In the genomic region with DNA sequence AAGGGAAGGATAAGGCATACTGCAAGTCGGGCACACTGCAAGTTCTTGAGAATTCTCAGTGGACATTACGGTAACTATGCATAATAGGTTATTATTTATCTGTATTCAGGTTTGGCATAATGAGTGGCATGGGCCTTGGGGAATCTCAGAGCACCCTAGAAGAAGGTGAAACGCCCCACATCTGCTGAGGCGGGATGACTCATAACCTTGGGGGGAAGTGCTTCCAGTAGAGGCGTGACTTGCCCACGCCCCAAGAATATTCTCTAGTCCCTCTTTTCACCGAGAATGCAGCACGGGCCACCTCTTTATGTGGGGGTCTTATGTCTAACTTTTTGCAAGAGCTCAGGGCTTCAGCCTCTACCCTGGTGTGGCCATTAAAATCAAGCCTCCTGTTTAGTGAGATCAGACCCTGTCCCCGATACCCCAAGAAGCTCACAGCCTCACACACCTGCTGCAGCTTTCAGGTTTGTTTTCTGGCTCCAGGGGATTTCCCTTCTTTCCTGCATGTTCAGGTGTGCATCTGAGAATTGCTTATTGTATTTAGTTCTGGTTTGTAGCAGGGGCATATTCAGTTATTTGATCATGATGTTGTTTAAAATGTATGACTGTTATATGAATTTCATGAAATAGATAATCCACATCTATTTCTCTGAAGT, we compare ENCODE assay signal across 12 cellular contexts.
DNase-seq lines count a peak whose midpoint lies in the region; ATAC-seq and TF ChIP-seq lines count a peak whose summit lies in the region.
"Had no signal": no experiment of that assay in that cellular context is flagged by ENCODE, and none has a peak within 500 bp of the region (broad histone marks: within the 10 kb centered on the region; RNA-seq: fewer than 3 reads in every experiment).

No MANE protein-coding gene starts in this region.

- no peaks in the 10 kb centered on the region for H3K9me3 ChIP-seq in OCI-LY3 (ENCODE audit: insufficient read depth, low read length)
- H3K9me3 ChIP-seq: adrenal gland had no signal

- peaks cover 38% of the 10 kb centered on the region for H3K4me1 ChIP-seq in OCI-LY3 (ENCODE audit: low read length)
- H3K4me1 ChIP-seq: adrenal gland had no signal

- H4K20me1 ChIP-seq in OCI-LY3 (ENCODE audit: insufficient read depth, low read length): no peaks in the 10 kb centered on the region

- H3K27me3 ChIP-seq in OCI-LY3 (ENCODE audit: low read depth, low read length): no peaks in the 10 kb centered on the region
- H3K27me3 ChIP-seq: adrenal gland had no signal

- H3K9ac ChIP-seq in OCI-LY3 (ENCODE audit: low read length): no peak overlapping the region

- peak overlapping the region; percentile 63 for H3K27ac ChIP-seq in OCI-LY3 (ENCODE audit: low read length)
- H3K27ac ChIP-seq: adrenal gland, SK-N-MC had no signal

- no peaks in the 10 kb centered on the region for H3K79me2 ChIP-seq in OCI-LY3 (ENCODE audit: low read length)

- H3K4me3 ChIP-seq in OCI-LY3 (ENCODE audit: low read length): peak overlapping the region; percentile 41
- H3K4me3 ChIP-seq: adrenal gland, SK-N-MC had no signal

- H3K36me3 ChIP-seq in OCI-LY3 (replicated peaks; ENCODE audit: low read depth, low read length): peaks cover 15% of the 10 kb centered on the region
- H3K36me3 ChIP-seq: adrenal gland had no signal

- ATAC-seq in GM19468 (IDR thresholded peaks at IDR 0.05; ENCODE audit: extremely low read depth, unreplicated experiment) (peak; percentile 86), HG02970 (IDR thresholded peaks at IDR 0.05; ENCODE audit: low FRiP score, unreplicated experiment) (peak; percentile 51)
- ATAC-seq: activated CD8-positive, alpha-beta T cell treated with anti-CD3 and anti-CD28 coated beads, Interleukin-2, amount 10 ng/mL, durations not matched to agents 7 days and 5 days had no signal

- in situ Hi-C loops in GM13977 (cut with MboI; ENCODE audit: low pct_unique_long_range_greater_than_20kb, low sequenced_read_pairs, unreplicated experiment): no loop called here

- peak overlapping the region; percentile 65 for H3K4me2 ChIP-seq in OCI-LY3 (ENCODE audit: low read length)

- TF ChIP-seq CTCF in GM13977 (IDR thresholded peaks at IDR 0.05; ENCODE audit: extremely low read depth, insufficient read depth, missing control alignments) (no peak), OCI-LY3 (IDR thresholded peaks at IDR 0.05; ENCODE audit: low read depth, low read length) (no peak)

- DNase-seq in GM13977 (ENCODE audit: low spot score): peak; percentile 67
- no peak for DNase-seq in MV-4-11 (lab: John Stamatoyannopoulos, UW)
- DNase-seq in NCI-H774 (lab: John Stamatoyannopoulos, UW): no peak
- DNase-seq in activated CD8-positive, alpha-beta memory T cell treated with anti-CD3 and anti-CD28 coated beads for 24 hours: no peak
- no peak for DNase-seq in RKO (ENCODE audit: low spot score)
- DNase-seq: activated CD8-positive, alpha-beta T cell treated with anti-CD3 and anti-CD28 coated beads, Interleukin-2, amount 10 ng/mL, durations not matched to agents 7 days and 5 days; adrenal gland; stimulated activated CD4-positive, alpha-beta T cell treated with anti-CD3 and anti-CD28 coated beads, Interleukin-4, amount 100 ng/mL, for 24 hours had no signal

- no peak overlapping the region for H2AFZ ChIP-seq in OCI-LY3 (ENCODE audit: low read depth, low read length)
